Comparison of ENCODE assay signal across 22 cellular contexts in the genomic region with DNA sequence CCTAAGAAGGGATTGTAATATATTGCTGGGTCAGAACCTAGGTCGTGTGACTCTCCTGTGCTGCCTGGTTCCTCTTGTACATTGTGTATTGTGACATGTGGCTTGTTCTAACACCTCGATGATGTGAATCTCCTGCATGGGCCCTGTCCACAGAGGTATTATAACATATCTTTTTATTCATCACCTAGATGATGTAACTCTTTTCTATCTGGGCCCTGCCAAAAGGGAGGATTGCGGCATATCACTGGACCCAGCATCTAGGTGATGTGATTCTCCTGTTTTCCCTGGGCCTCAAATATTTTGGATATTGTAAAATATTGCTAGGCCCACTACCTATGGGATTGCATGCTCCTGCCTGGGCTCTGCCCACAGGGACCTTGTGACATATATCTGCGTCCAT. TPM values are rescaled to one million over a fixed set of nuclear protein-coding genes. Genes with fewer than 3 reads are reported as not detected.
A peak's percentile ranks its signal among the peaks of the same experiment; 100 is the strongest.
DNase-seq lines count a peak whose midpoint lies in the region; ATAC-seq, FAIRE-seq and TF ChIP-seq lines count a peak whose summit lies in the region.
"Had no signal": no experiment of that assay in that cellular context is flagged by ENCODE, and none has a peak within 500 bp of the region (broad histone marks: within the 10 kb centered on the region; RNA-seq: fewer than 3 reads in every experiment).

No MANE protein-coding gene starts in this region.

- H3K4me1 Mint-ChIP-seq in activated CD4-positive, alpha-beta T cell treated with anti-CD3 and anti-CD28 coated beads for 36 hours = peaks cover 25% of the 10 kb centered on the region
- peaks cover 9% of the 10 kb centered on the region for H3K4me1 Mint-ChIP-seq in activated CD4-positive, alpha-beta T cell treated with anti-CD3 and anti-CD28 coated beads, Interleukin-2, amount 10 ng/mL, durations not matched to agents 7 days and 5 days
- H3K4me1 Mint-ChIP-seq: nephron progenitor cell had no signal

- no peak for ATAC-seq in activated CD4-positive, alpha-beta T cell treated with anti-CD3 and anti-CD28 coated beads for 36 hours
- ATAC-seq in sciatic nerve = no peak

- BruUV-seq in mammary epithelial cell (replicated peaks; lab: Mats Ljungman, UMichigan) = TSS peak; percentile 40

- POLR2A ChIA-PET in activated CD4-positive, alpha-beta T cell treated with anti-CD3 and anti-CD28 coated beads for 36 hours (lab: Charles Lee) = no interaction called here
- POLR2A ChIA-PET in activated CD4-positive, alpha-beta T cell treated with anti-CD3 and anti-CD28 coated beads, Interleukin-2, amount 10 ng/mL, durations not matched to agents 7 days and 5 days (lab: Charles Lee) = no interaction called here

- no peaks in the 10 kb centered on the region for H3K27me3 Mint-ChIP-seq in activated CD4-positive, alpha-beta T cell treated with anti-CD3 and anti-CD28 coated beads for 36 hours
- no peaks in the 10 kb centered on the region for H3K27me3 Mint-ChIP-seq in activated CD4-positive, alpha-beta T cell treated with anti-CD3 and anti-CD28 coated beads, Interleukin-2, amount 10 ng/mL, durations not matched to agents 7 days and 5 days

- no peaks in the 10 kb centered on the region for H3K27me3 ChIP-seq in GM23248 (replicated peaks; ENCODE audit: insufficient read depth)
- H3K27me3 ChIP-seq in mammary epithelial cell (ENCODE audit: insufficient read depth, low read length) = no peaks in the 10 kb centered on the region
- H3K27me3 ChIP-seq in osteoblast (ENCODE audit: insufficient read depth, low read length) = no peaks in the 10 kb centered on the region
- H3K27me3 ChIP-seq: BLaER1 treated with 17β-estradiol and CSF1 and Interleukin-3, amounts not matched to agents 10 nM and 100 nM; esophagus muscularis mucosa had no signal

- H4K20me1 ChIP-seq in GM23248 (ENCODE audit: insufficient read depth) (0 out of 2 replicates have a peak, but pooled peaks cover 3% of the 10 kb centered on the region), mammary epithelial cell (ENCODE audit: insufficient read depth, low read length) (no peaks in the 10 kb centered on the region), osteoblast (ENCODE audit: insufficient read depth, low read length) (peaks cover 14% of the 10 kb centered on the region)

- peaks cover 20% of the 10 kb centered on the region; the same call in 1 of the 2 replicates for H3K36me3 ChIP-seq in GM23248 (ENCODE audit: low read depth)
- H3K36me3 ChIP-seq in mammary epithelial cell (ENCODE audit: insufficient read depth, low read length) = peaks cover 13% of the 10 kb centered on the region
- peaks cover 63% of the 10 kb centered on the region for H3K36me3 ChIP-seq in osteoblast (ENCODE audit: insufficient read depth, low read length)

- H3K4me3 ChIP-seq in GM23248 (no peak overlapping the region; the same call in 1 of the 2 replicates), mammary epithelial cell (replicated peaks in 1 of 3; ENCODE audit: insufficient read depth in 1 of 3, low read depth in 2 of 3, low read length in 3 of 3) (no peak overlapping the region), osteoblast (ENCODE audit: insufficient read depth, low read length) (no peak overlapping the region)
- H3K4me3 ChIP-seq: BLaER1 treated with 17β-estradiol and CSF1 and Interleukin-3, amounts not matched to agents 10 nM and 100 nM; esophagus muscularis mucosa; prostate gland; skin epidermis had no signal

- H3K4me1 ChIP-seq in GM23248 (ENCODE audit: insufficient read depth) (peaks cover 23% of the 10 kb centered on the region), mammary epithelial cell (ENCODE audit: insufficient read depth, low read length) (peaks cover 31% of the 10 kb centered on the region), osteoblast (ENCODE audit: insufficient read depth, low read length) (peaks cover 16% of the 10 kb centered on the region)
- H3K4me1 ChIP-seq: esophagus muscularis mucosa, prostate gland had no signal

- H3K9me2 ChIP-seq in GM23248 (ENCODE audit: insufficient read depth) = no peaks in the 10 kb centered on the region

- peak overlapping the region; percentile 81 for H3K27ac Mint-ChIP-seq in activated CD4-positive, alpha-beta T cell treated with anti-CD3 and anti-CD28 coated beads for 36 hours
- H3K27ac Mint-ChIP-seq in activated CD4-positive, alpha-beta T cell treated with anti-CD3 and anti-CD28 coated beads, Interleukin-2, amount 10 ng/mL, durations not matched to agents 7 days and 5 days = no peak overlapping the region
- H3K27ac Mint-ChIP-seq: nephron progenitor cell had no signal

- 97 to 99% methylated on average over 4 of the region's 4 CpGs for WGBS in GM23248 (ENCODE audit: low coverage in 1 of 2, low lambda C conversion rate in 2 of 2, missing lambda C conversion rate in 2 of 2), 2 experiments
- 75% methylated on average over 4 of the region's 4 CpGs for WGBS in mammary epithelial cell (ENCODE audit: low coverage, missing lambda C conversion rate)

- no peaks in the 10 kb centered on the region for H3K9me3 Mint-ChIP-seq in activated CD4-positive, alpha-beta T cell treated with anti-CD3 and anti-CD28 coated beads for 36 hours (ENCODE audit: low read depth)
- peaks cover 5% of the 10 kb centered on the region for H3K9me3 Mint-ChIP-seq in activated CD4-positive, alpha-beta T cell treated with anti-CD3 and anti-CD28 coated beads, Interleukin-2, amount 10 ng/mL, durations not matched to agents 7 days and 5 days
- H3K9me3 Mint-ChIP-seq: nephron progenitor cell had no signal

- dilution Hi-C loops in mammary epithelial cell (cut with HindIII; ENCODE audit: low sequenced_read_pairs) = no loop called here

- CTCF ChIA-PET in activated CD4-positive, alpha-beta T cell treated with anti-CD3 and anti-CD28 coated beads for 36 hours (lab: Charles Lee) = interaction anchor here (0.6 kb wide), 1 partner anchor 782 kb away, joined by 4 read pairs; no protein-coding TSS in a partner anchor
- CTCF ChIA-PET in activated CD4-positive, alpha-beta T cell treated with anti-CD3 and anti-CD28 coated beads, Interleukin-2, amount 10 ng/mL, durations not matched to agents 7 days and 5 days (lab: Charles Lee) = interaction anchor here (0.7 to 1.0 kb wide), 3 partner anchors 10 to 20 kb away, joined by 3 read pairs; no protein-coding TSS in a partner anchor
- CTCF ChIA-PET in mammary epithelial cell (lab: Charles Lee; ENCODE audit: low non-redundant PET) = no interaction called here

- H3K36me3 Mint-ChIP-seq in activated CD4-positive, alpha-beta T cell treated with anti-CD3 and anti-CD28 coated beads for 36 hours (ENCODE audit: low read depth) = peaks cover 63% of the 10 kb centered on the region
- peaks cover 85% of the 10 kb centered on the region for H3K36me3 Mint-ChIP-seq in activated CD4-positive, alpha-beta T cell treated with anti-CD3 and anti-CD28 coated beads, Interleukin-2, amount 10 ng/mL, durations not matched to agents 7 days and 5 days (ENCODE audit: low read depth)

- H3K9ac ChIP-seq in GM23248 (peak overlapping the region; percentile 50; the same call in 1 of the 2 replicates), mammary epithelial cell (ENCODE audit: insufficient read depth, low read length) (peak overlapping the region; percentile 18)
- H3K9ac ChIP-seq: BLaER1 treated with 17β-estradiol and CSF1 and Interleukin-3, amounts not matched to agents 10 nM and 100 nM; KMS-11 had no signal

- H3K27ac ChIP-seq in GM23248 (peak overlapping the region; percentile 77), mammary epithelial cell (ENCODE audit: insufficient read depth, low read depth, low read length) (peak overlapping the region; percentile 79), osteoblast (ENCODE audit: low read depth, low read length) (peak overlapping the region; percentile 80)
- H3K27ac ChIP-seq: esophagus muscularis mucosa, KMS-11, prostate gland had no signal

- H3K4me2 ChIP-seq in GM23248 (ENCODE audit: unreplicated experiment) = peak overlapping the region; percentile 21
- H3K4me2 ChIP-seq in mammary epithelial cell (ENCODE audit: insufficient read depth, low read depth, low read length) = no peak overlapping the region
- peak overlapping the region; percentile 57 for H3K4me2 ChIP-seq in osteoblast (ENCODE audit: insufficient read depth, low read length)
- H3K4me2 ChIP-seq: BLaER1 treated with 17β-estradiol and CSF1 and Interleukin-3, amounts not matched to agents 10 nM and 100 nM; KMS-11 had no signal

- peaks cover 41% of the 10 kb centered on the region for H3F3A ChIP-seq in GM23248 (ENCODE audit: insufficient read depth)

- H3K4me3 Mint-ChIP-seq in activated CD4-positive, alpha-beta T cell treated with anti-CD3 and anti-CD28 coated beads for 36 hours = no peak overlapping the region
- H3K4me3 Mint-ChIP-seq in activated CD4-positive, alpha-beta T cell treated with anti-CD3 and anti-CD28 coated beads, Interleukin-2, amount 10 ng/mL, durations not matched to agents 7 days and 5 days = no peak overlapping the region
- H3K4me3 Mint-ChIP-seq: nephron progenitor cell had no signal

- DNase-seq in activated CD4-positive, alpha-beta T cell treated with anti-CD3 and anti-CD28 coated beads for 36 hours = no peak
- no peak for DNase-seq in activated CD4-positive, alpha-beta T cell treated with anti-CD3 and anti-CD28 coated beads, Interleukin-2, amount 10 ng/mL, durations not matched to agents 7 days and 5 days
- DNase-seq in GM23248 = no peak
- DNase-seq in mammary epithelial cell = no peak
- DNase-seq in osteoblast (ENCODE audit: insufficient read length, low spot score, missing footprints) = no peak
- DNase-seq in NCI-H1105 (lab: John Stamatoyannopoulos, UW) = no peak
- no peak for DNase-seq in sciatic nerve (ENCODE audit: low spot score)
- no peak for DNase-seq in urothelium cell line (ENCODE audit: low spot score)
- DNase-seq: activated gamma-delta T cell; aorta; cerebellar nuclear complex; left colon; NCI-H187; NCI-H82; nephron progenitor cell; stimulated activated naive CD8-positive, alpha-beta T cell treated with anti-CD3 and anti-CD28 coated beads, Interleukin-15, Interleukin-2, amounts not matched to agents 100 U/mL and 50 U/mL, for 24 hours had no signal

- in situ Hi-C loops in GM23248 (cut with MboI) = no loop called here
- in situ Hi-C loops in mammary epithelial cell (cut with MboI; ENCODE audit: low sequenced_read_pairs in 2 of 2) = loop anchor here (25.0 kb wide), 1 partner anchor 516 kb away; no protein-coding TSS in a partner anchor

- H3K79me2 ChIP-seq in GM23248 (ENCODE audit: insufficient read depth) (no peaks in the 10 kb centered on the region), mammary epithelial cell (ENCODE audit: insufficient read depth, low read length) (no peaks in the 10 kb centered on the region), osteoblast (ENCODE audit: insufficient read depth, low read length) (peaks cover 2% of the 10 kb centered on the region)

- H3K9me3 ChIP-seq in GM23248 (ENCODE audit: low read depth) (no peaks in the 10 kb centered on the region), mammary epithelial cell (replicated peaks; ENCODE audit: insufficient read depth, low read length) (no peaks in the 10 kb centered on the region), osteoblast (ENCODE audit: low read depth, low read length) (no peaks in the 10 kb centered on the region)
- H3K9me3 ChIP-seq: BLaER1 treated with 17β-estradiol and CSF1 and Interleukin-3, amounts not matched to agents 10 nM and 100 nM; esophagus muscularis mucosa; prostate gland had no signal

- no peak for FAIRE-seq in urothelium cell line (lab: Jason Lieb, UNC)
- FAIRE-seq: H54 had no signal

- intact Hi-C loops in activated CD4-positive, alpha-beta T cell treated with anti-CD3 and anti-CD28 coated beads for 36 hours (cut with DNase I, micrococcal nuclease) = loop anchor here in 1 of 2 experiments (2.0 kb wide), 1 partner anchor 21 kb away; no protein-coding TSS in a partner anchor
- intact Hi-C loops in mammary epithelial cell (cut with micrococcal nuclease) = loop anchor here (10.0 kb wide), 3 partner anchors 279 to 529 kb away; no protein-coding TSS in a partner anchor
- intact Hi-C loops in sciatic nerve (cut with DNase I) = no loop called here

- TF ChIP-seq CTCF in mammary epithelial cell (conservative IDR thresholded peaks at IDR 0.05 in 1 of 2, IDR thresholded peaks at IDR 0.05 in 1 of 2; ENCODE audit: extremely low read depth in 1 of 2, insufficient read depth in 1 of 2, low read depth in 1 of 2, low read length in 2 of 2) = no peak
- TF ChIP-seq CTCF in osteoblast (IDR thresholded peaks at IDR 0.05; ENCODE audit: extremely low read depth, low read depth, low read length) = no peak

- H2AFZ ChIP-seq in GM23248 (no peak overlapping the region), mammary epithelial cell (ENCODE audit: low read depth, low read length) (no peak overlapping the region), osteoblast (ENCODE audit: low read length) (no peak overlapping the region)

RNA-seq across cellular contexts. Expression of a gene that starts 33.4 kb away (rescaled TPM):
- 1 to 10 TPM; 8.8 to 9.6 TPM for total RNA-seq in activated CD4-positive, alpha-beta T cell treated with anti-CD3 and anti-CD28 coated beads for 36 hours
- 10 to 100 TPM; 12.2 to 13.8 TPM for total RNA-seq in activated CD4-positive, alpha-beta T cell treated with anti-CD3 and anti-CD28 coated beads, Interleukin-2, amount 10 ng/mL, durations not matched to agents 7 days and 5 days
- total RNA-seq in GM23248 (2014; rRNA removed; shearing (Covaris generic)) = 4.2 and 4.5 TPM in 2 replicates
- polyA plus RNA-seq in GM23248 (2016; fragmentation: Nextera tagmentation; extraction: Ambion mirVana) = 3.2 and 4.0 TPM in 2 replicates
- total RNA-seq in mammary epithelial cell = 10 to 100 TPM in 1 of 2 donors, 1 to 10 TPM in 1; 7.4 to 18.3 TPM
- polyA plus RNA-seq in mammary epithelial cell = 3.7 TPM
- 3.8 TPM for polyA minus RNA-seq in mammary epithelial cell
- total RNA-seq in osteoblast = 15.2 and 16.2 TPM in 2 replicates
- 22.2 TPM for total RNA-seq in sciatic nerve
